ENCODE assay signal across 6 cellular contexts in the genomic region with DNA sequence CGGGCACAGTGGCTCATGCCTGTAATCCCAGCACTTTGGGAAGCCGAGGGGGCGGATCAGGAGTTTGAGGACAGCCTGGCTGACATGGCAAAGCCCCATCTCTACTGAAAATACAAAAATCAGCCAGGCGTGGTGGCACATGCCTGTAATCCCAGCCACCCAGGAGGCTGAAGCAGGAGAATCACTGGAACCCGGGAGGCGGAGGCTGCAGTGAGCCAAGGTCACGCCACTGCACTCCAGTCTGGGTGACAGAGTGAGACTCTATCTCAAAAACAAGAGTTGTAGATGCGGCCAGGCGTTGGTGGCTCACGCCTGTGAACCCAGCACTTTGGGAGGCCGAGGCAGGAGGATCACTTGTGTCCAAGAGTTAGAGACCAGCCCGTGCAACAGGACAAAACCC. TPM values are rescaled to one million over a fixed set of nuclear protein-coding genes. Genes with fewer than 3 reads are reported as not detected.
DNase-seq lines count a peak whose midpoint lies in the region; ATAC-seq and TF ChIP-seq lines count a peak whose summit lies in the region.
"Not testable (repeated sequence)": the region's sequence is repeated elsewhere in the genome, so short reads cannot be mapped to it uniquely, and the experiment has no call there.

No MANE protein-coding gene starts in this region.

- H2BK5ac ChIP-seq in H9 (ENCODE audit: insufficient read length, low read length), result not testable (repeated sequence)

- peak overlapping the region; percentile 33 to 66 for H3K4me3 Mint-ChIP-seq in H9
- H3K4me3 Mint-ChIP-seq in WTC11, result peak overlapping the region; percentile 47
- peak overlapping the region; percentile 49 for H3K4me3 Mint-ChIP-seq in activated naive CD4-positive, alpha-beta T cell treated with anti-CD3 and anti-CD28 coated beads for 36 hours
- peak overlapping the region; percentile 66 for H3K4me3 Mint-ChIP-seq in endothelial cell (ENCODE audit: unreplicated experiment)
- H3K4me3 Mint-ChIP-seq in nephron, result peak overlapping the region; percentile 73 to 87 (median 85)

- H3K9me3 Mint-ChIP-seq in H9; WTC11; activated naive CD4-positive, alpha-beta T cell treated with anti-CD3 and anti-CD28 coated beads for 36 hours; endothelial cell (ENCODE audit: unreplicated experiment); nephron: not testable (repeated sequence)

- not testable (repeated sequence) for H3K56ac ChIP-seq in H9 (ENCODE audit: insufficient read length, low read depth, low read length)

- H2AK5ac ChIP-seq in H9 (ENCODE audit: insufficient read length, low read length), result not testable (repeated sequence)

- H3K23ac ChIP-seq in H9 (ENCODE audit: insufficient read length, low read depth, low read length), result not testable (repeated sequence)

- H4K20me1 ChIP-seq in H9 (ENCODE audit: control insufficient read depth, insufficient read depth, insufficient read length), result not testable (repeated sequence)

- CTCF ChIA-PET in WTC11 (lab: Charles Lee), result interaction anchor here (1.0 to 2.7 kb wide), 3 partner anchors 10 to 35 kb away, joined by 3 to 18 read pairs (median 3); a partner anchor contains a TSS
- CTCF ChIA-PET in activated naive CD4-positive, alpha-beta T cell treated with anti-CD3 and anti-CD28 coated beads for 36 hours (lab: Charles Lee), result interaction anchor here (2.9 kb wide), 1 partner anchor 12 kb away, joined by 31 read pairs; a partner anchor contains a TSS

- not testable (repeated sequence) for H2AFZ ChIP-seq in H9 (ENCODE audit: low read length)

- not testable (repeated sequence) for H3K27ac Mint-ChIP-seq in H9; WTC11; endothelial cell (ENCODE audit: unreplicated experiment)
- H3K27ac Mint-ChIP-seq in activated naive CD4-positive, alpha-beta T cell treated with anti-CD3 and anti-CD28 coated beads for 36 hours, result peak overlapping the region; percentile 33
- H3K27ac Mint-ChIP-seq in nephron, result peak overlapping the region; percentile 79 to 84 (median 80)

- not testable (repeated sequence) for H4K91ac ChIP-seq in H9 (ENCODE audit: insufficient read length, low read depth, low read length)

- H3K4me1 ChIP-seq in H9 (ENCODE audit: insufficient read depth, low read length), result not testable (repeated sequence)

- not testable (repeated sequence) for H3K9ac ChIP-seq in H9 (ENCODE audit: extremely low read depth, insufficient read length, low read length)

- not testable (repeated sequence) for H3K4ac ChIP-seq in H9 (ENCODE audit: low read depth, low read length)

- H3K27ac ChIP-seq in 22Rv1, result peak overlapping the region; percentile 99
- not testable (repeated sequence) for H3K27ac ChIP-seq in H9 (ENCODE audit: insufficient read length, low read depth, low read length)

- no CpG with 5 or more reads among the region's 12 CpGs for WGBS in H9 (ENCODE audit: extremely low coverage, insufficient read length, low lambda C conversion rate)

- H3K79me2 ChIP-seq in H9 (ENCODE audit: insufficient read depth, low read length), result not testable (repeated sequence)

- not testable (repeated sequence) for ATAC-seq in WTC11

- H3K36me3 Mint-ChIP-seq in H9 (ENCODE audit: insufficient read depth in 1 of 3, low read depth in 3 of 3) (peaks cover 11 to 18% (median 17%) of the 10 kb centered on the region in 3 experiments), WTC11 (peaks cover 14% of the 10 kb centered on the region), endothelial cell (ENCODE audit: low read depth, unreplicated experiment) (peaks cover 17% of the 10 kb centered on the region), nephron (ENCODE audit: low read depth) (peaks cover 25% of the 10 kb centered on the region)
- H3K36me3 Mint-ChIP-seq in activated naive CD4-positive, alpha-beta T cell treated with anti-CD3 and anti-CD28 coated beads for 36 hours (ENCODE audit: low read depth), result peaks cover 18% of the 10 kb centered on the region

- not testable (repeated sequence) for H3K9me3 ChIP-seq in H9 (ENCODE audit: control insufficient read depth, low read depth, low read length)

- H3K14ac ChIP-seq in H9 (ENCODE audit: insufficient read depth, low read length), result not testable (repeated sequence)

- H3K4me1 Mint-ChIP-seq in H9 (peaks cover 13 to 16% of the 10 kb centered on the region in 2 experiments), WTC11 (peaks cover 13% of the 10 kb centered on the region), endothelial cell (ENCODE audit: unreplicated experiment) (peaks cover 10% of the 10 kb centered on the region), nephron (peaks cover 22% of the 10 kb centered on the region)
- peaks cover 24% of the 10 kb centered on the region for H3K4me1 Mint-ChIP-seq in activated naive CD4-positive, alpha-beta T cell treated with anti-CD3 and anti-CD28 coated beads for 36 hours (ENCODE audit: low read depth)

- not testable (repeated sequence) for H3K23me2 ChIP-seq in H9 (ENCODE audit: insufficient read length, low read depth, low read length, poor library complexity, severe bottlenecking)

- not testable (repeated sequence) for H2BK15ac ChIP-seq in H9 (ENCODE audit: low read depth, low read length)

- intact Hi-C loops in activated naive CD4-positive, alpha-beta T cell treated with anti-CD3 and anti-CD28 coated beads for 36 hours (cut with micrococcal nuclease), result not testable (repeated sequence)

- not testable (repeated sequence) for TF ChIP-seq CTCF in 22Rv1 (IDR thresholded peaks at IDR 0.05); H9 (conservative IDR thresholded peaks at IDR 0.05); WTC11 (IDR thresholded peaks at IDR 0.05); endothelial cell (IDR thresholded peaks at IDR 0.05; ENCODE audit: unreplicated experiment); nephron (IDR thresholded peaks at IDR 0.05; ENCODE audit: unreplicated experiment in 3 of 3)

- not testable (repeated sequence) for H4K5ac ChIP-seq in H9 (ENCODE audit: insufficient read length, low read depth, low read length)

- not testable (repeated sequence) for H2BK20ac ChIP-seq in H9 (ENCODE audit: low read depth, low read length, poor library complexity, severe bottlenecking)

- POLR2A ChIA-PET in WTC11 (lab: Charles Lee), result interaction anchor here (0.6 to 0.8 kb wide), 2 partner anchors 12 to 192 kb away, joined by 3 to 6 read pairs; a partner anchor contains a TSS

- not testable (repeated sequence) for H3K4me2 ChIP-seq in H9 (ENCODE audit: insufficient read depth, insufficient read length, low read length)

- not testable (repeated sequence) for H2BK120ac ChIP-seq in H9 (ENCODE audit: low read depth, low read length, poor library complexity, severe bottlenecking)

- H3K18ac ChIP-seq in H9 (ENCODE audit: insufficient read length, low read depth, low read length), result not testable (repeated sequence)

- H4K8ac ChIP-seq in H9 (replicated peaks; ENCODE audit: insufficient read length, low read depth, low read length), result not testable (repeated sequence)

- not testable (repeated sequence) for H3T11ph ChIP-seq in H9 (ENCODE audit: low read length)

- not testable (repeated sequence) for H3K27me3 ChIP-seq in H9 (ENCODE audit: insufficient read depth, low read length)

- not testable (repeated sequence) for DNase-seq in H9; WTC11 (ENCODE audit: low spot score); activated naive CD4-positive, alpha-beta T cell treated with anti-CD3 and anti-CD28 coated beads for 36 hours; endothelial cell (ENCODE audit: low spot score)

- not testable (repeated sequence) for H2BK12ac ChIP-seq in H9 (ENCODE audit: insufficient read length, low read depth, low read length)

- H3K79me1 ChIP-seq in H9 (ENCODE audit: insufficient read depth, low read depth, low read length, poor library complexity, severe bottlenecking), result not testable (repeated sequence)

- not testable (repeated sequence) for H3K27me3 Mint-ChIP-seq in H9 (ENCODE audit: low read depth); WTC11 (ENCODE audit: low read depth); activated naive CD4-positive, alpha-beta T cell treated with anti-CD3 and anti-CD28 coated beads for 36 hours (ENCODE audit: low read depth); endothelial cell (ENCODE audit: unreplicated experiment); nephron (ENCODE audit: low read depth)

RNA-seq across cellular contexts. Expression of a gene that starts 1.7 kb away (rescaled TPM):
- total RNA-seq in H9 (2021) (56.9 and 59.5 TPM in 2 replicates), WTC11 (2021) (52.1 to 62.6 TPM (median 55.0 TPM) in 3 replicates), endothelial cell (ENCODE audit: unreplicated experiment) (59.0 TPM)
- total RNA-seq in activated naive CD4-positive, alpha-beta T cell treated with anti-CD3 and anti-CD28 coated beads for 36 hours, result 100 to 1,000 TPM; 112 to 117 TPM

RNA-seq across cellular contexts. Expression of a gene that starts 5.6 kb away (rescaled TPM):
- total RNA-seq in H9 (2021) (55.5 and 58.0 TPM in 2 replicates), WTC11 (2021) (63.3 to 73.7 TPM (median 67.6 TPM) in 3 replicates), endothelial cell (ENCODE audit: unreplicated experiment) (52.4 TPM)
- 10 to 100 TPM; 38.8 to 39.1 TPM for total RNA-seq in activated naive CD4-positive, alpha-beta T cell treated with anti-CD3 and anti-CD28 coated beads for 36 hours

RNA-seq across cellular contexts. Expression of a gene that starts 12.1 kb away (rescaled TPM):
- total RNA-seq in H9 (2021) (21.5 and 21.6 TPM in 2 replicates), WTC11 (2021) (10.0 to 14.0 TPM (median 10.4 TPM) in 3 replicates), endothelial cell (ENCODE audit: unreplicated experiment) (20.7 TPM)
- 1 to 10 TPM; 3.7 to 5.8 TPM for total RNA-seq in activated naive CD4-positive, alpha-beta T cell treated with anti-CD3 and anti-CD28 coated beads for 36 hours

RNA-seq across cellular contexts. Expression of a gene that starts 12.1 kb away (rescaled TPM):
- total RNA-seq in H9 (2021) (33.3 and 35.2 TPM in 2 replicates), WTC11 (2021) (32.6 to 38.3 TPM (median 36.2 TPM) in 3 replicates), endothelial cell (ENCODE audit: unreplicated experiment) (16.8 TPM)
- total RNA-seq in activated naive CD4-positive, alpha-beta T cell treated with anti-CD3 and anti-CD28 coated beads for 36 hours, result 10 to 100 TPM; 29.5 to 30.6 TPM

RNA-seq across cellular contexts. Expression of a gene that starts 12.5 kb away (rescaled TPM):
- total RNA-seq in H9 (2021), result 80.7 and 82.1 TPM in 2 replicates
- total RNA-seq in WTC11 (2021), result 66.0 to 86.6 TPM (median 86.0 TPM) in 3 replicates
- 10 to 100 TPM; 39.4 to 40.0 TPM for total RNA-seq in activated naive CD4-positive, alpha-beta T cell treated with anti-CD3 and anti-CD28 coated beads for 36 hours
- 76.8 TPM for total RNA-seq in endothelial cell (ENCODE audit: unreplicated experiment)
